In genomic region chr4:87433342-87433741, GRCh38 we compare ENCODE assay signal across 1 cellular context.
TF ChIP-seq lines count a peak whose summit lies in the region.

No MANE protein-coding gene starts in this region.

TF ChIP-seq in WTC11, 78 proteins besides CTCF, POLR2A, EP300 and RAD21 (continued from another document):
- TF ChIP-seq SOX15 (CRISPR knock-in tag; IDR thresholded peaks at IDR 0.05): no peak
- no peak for TF ChIP-seq EMX1 (CRISPR knock-in tag; IDR thresholded peaks at IDR 0.05)
- TF ChIP-seq RELA (CRISPR knock-in tag; IDR thresholded peaks at IDR 0.05; ENCODE audit: borderline replicate concordance): no peak
- TF ChIP-seq ZNF121 (CRISPR knock-in tag; IDR thresholded peaks at IDR 0.05): no peak
- TF ChIP-seq HMGXB4 (CRISPR knock-in tag; IDR thresholded peaks at IDR 0.05): no peak
- TF ChIP-seq, protein P1, sequence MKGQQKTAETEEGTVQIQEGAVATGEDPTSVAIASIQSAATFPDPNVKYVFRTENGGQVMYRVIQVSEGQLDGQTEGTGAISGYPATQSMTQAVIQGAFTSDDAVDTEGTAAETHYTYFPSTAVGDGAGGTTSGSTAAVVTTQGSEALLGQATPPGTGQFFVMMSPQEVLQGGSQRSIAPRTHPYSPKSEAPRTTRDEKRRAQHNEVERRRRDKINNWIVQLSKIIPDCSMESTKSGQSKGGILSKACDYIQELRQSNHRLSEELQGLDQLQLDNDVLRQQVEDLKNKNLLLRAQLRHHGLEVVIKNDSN (CRISPR knock-in tag; IDR thresholded peaks at IDR 0.05): no peak
- TF ChIP-seq ZNF263 (CRISPR knock-in tag; IDR thresholded peaks at IDR 0.05; ENCODE audit: low read depth): no peak
- TF ChIP-seq CREM (CRISPR knock-in tag; IDR thresholded peaks at IDR 0.05): no peak
- no peak for TF ChIP-seq NFE2L1 (CRISPR knock-in tag; IDR thresholded peaks at IDR 0.05)
- no peak for TF ChIP-seq STAT6 (CRISPR knock-in tag; conservative IDR thresholded peaks at IDR 0.05; ENCODE audit: low read depth)
- no peak for TF ChIP-seq ETV6 (CRISPR knock-in tag; IDR thresholded peaks at IDR 0.05)
- no peak for TF ChIP-seq ESRRA (CRISPR knock-in tag; IDR thresholded peaks at IDR 0.05; ENCODE audit: borderline replicate concordance)
- no peak for TF ChIP-seq NR3C1 (CRISPR knock-in tag; conservative IDR thresholded peaks at IDR 0.05; ENCODE audit: low read depth)
- TF ChIP-seq PRRX2 (CRISPR knock-in tag; IDR thresholded peaks at IDR 0.05): no peak
